In the genomic region with DNA sequence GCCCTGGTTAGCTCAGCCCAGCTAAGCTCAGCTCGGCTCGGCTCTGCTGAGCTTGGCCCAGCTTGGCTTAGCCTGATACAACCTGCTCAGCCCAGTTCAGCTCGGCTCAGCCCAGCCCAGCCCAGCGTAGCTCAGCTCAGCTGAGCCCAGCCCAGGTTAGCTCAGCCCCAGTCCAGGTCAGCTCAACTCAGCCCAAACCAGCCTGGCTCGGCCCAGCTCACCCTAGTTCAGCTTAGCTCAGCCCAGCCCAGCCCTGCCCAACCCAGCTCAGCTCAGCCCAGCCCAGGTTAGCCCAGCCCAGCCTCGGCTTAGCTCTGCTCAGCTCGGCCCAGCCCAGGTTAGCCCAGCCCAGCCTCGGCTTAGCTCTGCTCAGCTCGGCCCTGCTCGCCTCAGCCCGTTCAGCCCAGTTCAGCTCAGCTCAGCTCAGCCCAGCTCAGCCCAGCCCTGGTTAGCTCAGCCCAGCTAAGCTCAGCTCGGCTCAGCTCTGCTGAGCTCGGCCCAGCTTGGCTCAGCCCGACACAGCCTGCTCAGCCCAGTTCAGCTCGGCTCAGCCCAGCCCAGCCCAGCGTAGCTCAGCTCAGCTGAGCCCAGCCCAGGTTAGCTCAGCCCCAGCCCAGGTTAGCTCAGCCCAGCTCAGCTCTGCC, we compare ENCODE assay signal across 7 cellular contexts.
A peak's percentile ranks its signal among the peaks of the same experiment; 100 is the strongest.
DNase-seq lines count a peak whose midpoint lies in the region; ATAC-seq and TF ChIP-seq lines count a peak whose summit lies in the region.
"Not testable (repeated sequence)": the region's sequence is repeated elsewhere in the genome, so short reads cannot be mapped to it uniquely, and the experiment has no call there.

No MANE protein-coding gene starts in this region.

- H3K27ac ChIP-seq in spleen: peak overlapping the region; percentile 42 to 93 (median 78)

- peak; percentile 0 to 13 for ATAC-seq in activated CD4-positive, CD25-positive, alpha-beta regulatory T cell treated with anti-CD3 and anti-CD28 coated beads, Interleukin-2, amount 50 U/mL, for 24 hours
- ATAC-seq in effector memory CD8-positive, alpha-beta T cell (replicated peaks): peak; percentile 3
- ATAC-seq in memory B cell (ENCODE audit: low read depth): not testable (repeated sequence)

- not testable (repeated sequence) for H3K27ac Mint-ChIP-seq in activated T-helper 1 cell treated with anti-CD3 and anti-CD28 coated beads, Interleukin-12 subunit alpha, Interleukin-12 subunit beta, Interleukin-2, Interleukin-4 antibody, amounts not matched to agents 30 ng/mL and 10 ng/mL and 1 ng/mL, durations not matched to agents 14 hours and 24 hours and 36 hours
- peak overlapping the region; percentile 82 to 84 for H3K27ac Mint-ChIP-seq in effector memory CD8-positive, alpha-beta T cell
- H3K27ac Mint-ChIP-seq in memory B cell: peak overlapping the region; percentile 63

- H3K4me3 ChIP-seq in GM08714 (ENCODE audit: low read length) (peak overlapping the region; percentile 95), spleen (peak overlapping the region in 5 of 8 donors; percentile 21 to 83 (median 53))

- H3K4me1 ChIP-seq in spleen: peaks cover 0 to 33% (median 14%) of the 10 kb centered on the region in 6 donors

- H3K36me3 Mint-ChIP-seq in activated T-helper 1 cell treated with anti-CD3 and anti-CD28 coated beads, Interleukin-12 subunit alpha, Interleukin-12 subunit beta, Interleukin-2, Interleukin-4 antibody, amounts not matched to agents 30 ng/mL and 10 ng/mL and 1 ng/mL, durations not matched to agents 14 hours and 24 hours and 36 hours (ENCODE audit: low read depth): not testable (repeated sequence)
- peaks cover 27% of the 10 kb centered on the region for H3K36me3 Mint-ChIP-seq in effector memory CD8-positive, alpha-beta T cell (ENCODE audit: insufficient read depth)
- peaks cover 42% of the 10 kb centered on the region for H3K36me3 Mint-ChIP-seq in memory B cell

- H3K9me3 Mint-ChIP-seq in activated T-helper 1 cell treated with anti-CD3 and anti-CD28 coated beads, Interleukin-12 subunit alpha, Interleukin-12 subunit beta, Interleukin-2, Interleukin-4 antibody, amounts not matched to agents 30 ng/mL and 10 ng/mL and 1 ng/mL, durations not matched to agents 14 hours and 24 hours and 36 hours; effector memory CD8-positive, alpha-beta T cell; memory B cell: not testable (repeated sequence)

- H3K4me3 Mint-ChIP-seq in activated T-helper 1 cell treated with anti-CD3 and anti-CD28 coated beads, Interleukin-12 subunit alpha, Interleukin-12 subunit beta, Interleukin-2, Interleukin-4 antibody, amounts not matched to agents 30 ng/mL and 10 ng/mL and 1 ng/mL, durations not matched to agents 14 hours and 24 hours and 36 hours: peak overlapping the region; percentile 68
- H3K4me3 Mint-ChIP-seq in effector memory CD8-positive, alpha-beta T cell: peak overlapping the region; percentile 33 to 67
- H3K4me3 Mint-ChIP-seq in memory B cell: peak overlapping the region; percentile 90

- 47 to 65% (median 64%) methylated on average over 6 to 16 of the region's 16 CpGs for WGBS in spleen, 5 donors

- TF ChIP-seq CTCF in spleen (IDR thresholded peaks at IDR 0.05 in 8 of 11, conservative IDR thresholded peaks at IDR 0.05 in 3 of 11): not testable (repeated sequence)

- not testable (repeated sequence) for TF ChIP-seq POLR2A in spleen (IDR thresholded peaks at IDR 0.05)

- H3K9me3 ChIP-seq in spleen: not testable (repeated sequence)

- peaks cover 0 to 22% (median 0%) of the 10 kb centered on the region in 7 donors for H3K27me3 ChIP-seq in spleen (replicated peaks in 1 of 7)

- peaks cover 46% of the 10 kb centered on the region for H3K4me1 Mint-ChIP-seq in activated T-helper 1 cell treated with anti-CD3 and anti-CD28 coated beads, Interleukin-12 subunit alpha, Interleukin-12 subunit beta, Interleukin-2, Interleukin-4 antibody, amounts not matched to agents 30 ng/mL and 10 ng/mL and 1 ng/mL, durations not matched to agents 14 hours and 24 hours and 36 hours (ENCODE audit: low read depth)
- H3K4me1 Mint-ChIP-seq in effector memory CD8-positive, alpha-beta T cell (ENCODE audit: low read depth in 2 of 2): peaks cover 27 to 33% of the 10 kb centered on the region in 2 donors
- H3K4me1 Mint-ChIP-seq in memory B cell: not testable (repeated sequence)

- intact Hi-C loops in activated T-helper 1 cell treated with anti-CD3 and anti-CD28 coated beads, Interleukin-12 subunit alpha, Interleukin-12 subunit beta, Interleukin-2, Interleukin-4 antibody, amounts not matched to agents 30 ng/mL and 10 ng/mL and 1 ng/mL, durations not matched to agents 14 hours and 24 hours and 36 hours (cut with micrococcal nuclease); spleen (cut with DNase I; ENCODE audit: low total_unique reads): not testable (repeated sequence)

- H3K27me3 Mint-ChIP-seq in activated T-helper 1 cell treated with anti-CD3 and anti-CD28 coated beads, Interleukin-12 subunit alpha, Interleukin-12 subunit beta, Interleukin-2, Interleukin-4 antibody, amounts not matched to agents 30 ng/mL and 10 ng/mL and 1 ng/mL, durations not matched to agents 14 hours and 24 hours and 36 hours (ENCODE audit: insufficient read depth); memory B cell: not testable (repeated sequence)
- peaks cover 0 to 10% of the 10 kb centered on the region in 2 donors for H3K27me3 Mint-ChIP-seq in effector memory CD8-positive, alpha-beta T cell

- H3K36me3 ChIP-seq in spleen: peaks cover 0 to 47% (median 7%) of the 10 kb centered on the region in 6 donors

- DNase-seq in NAMALWA (ENCODE audit: low spot score) (peak; percentile 4), spleen (peak; percentile 75)
- DNase-seq in activated T-helper 1 cell treated with anti-CD3 and anti-CD28 coated beads, Interleukin-12 subunit alpha, Interleukin-12 subunit beta, Interleukin-2, Interleukin-4 antibody, amounts not matched to agents 30 ng/mL and 10 ng/mL and 1 ng/mL, durations not matched to agents 14 hours and 24 hours and 36 hours (ENCODE audit: low spot score); memory B cell (ENCODE audit: low spot score in 2 of 2): not testable (repeated sequence)
- DNase-seq in effector memory CD8-positive, alpha-beta T cell: peak in 1 of 3 experiments; percentile 12
